1 cellular context compared by ENCODE assay signal in genomic region chr5:73729329-73729728, GRCh38.
TF ChIP-seq lines count a peak whose summit lies in the region.

No MANE protein-coding gene starts in this region.

TF ChIP-seq in HepG2, 621 proteins besides CTCF, POLR2A, EP300 and RAD21 (continued from another document and continues in another):
- TF ChIP-seq JARID2 (CRISPR knock-in tag; IDR thresholded peaks at IDR 0.05; ENCODE audit: insufficient replicate concordance) (no peak), ZNF709 (CRISPR knock-in tag; IDR thresholded peaks at IDR 0.05) (no peak), KLF13 (CRISPR knock-in tag; IDR thresholded peaks at IDR 0.05) (no peak), ZNF331 (CRISPR knock-in tag; IDR thresholded peaks at IDR 0.05) (peak; percentile 70), BRCA1 (CRISPR knock-in tag; IDR thresholded peaks at IDR 0.05) (peak; percentile 67; the same call in 1 of the 2 replicates), ATRX (CRISPR knock-in tag; IDR thresholded peaks at IDR 0.05; ENCODE audit: borderline replicate concordance) (no peak), ZFX (CRISPR knock-in tag; IDR thresholded peaks at IDR 0.05; ENCODE audit: low read depth) (no peak), KDM1A (CRISPR knock-in tag; IDR thresholded peaks at IDR 0.05) (no peak), AHR (CRISPR knock-in tag; IDR thresholded peaks at IDR 0.05) (no peak), ZNF296 (CRISPR knock-in tag; conservative IDR thresholded peaks at IDR 0.05) (no peak), ZNF780A (CRISPR knock-in tag; IDR thresholded peaks at IDR 0.05) (no peak), ZNF7 (CRISPR knock-in tag; IDR thresholded peaks at IDR 0.05) (no peak), ZMAT3 (CRISPR knock-in tag; conservative IDR thresholded peaks at IDR 0.05) (no peak), NR1H2 (CRISPR knock-in tag; IDR thresholded peaks at IDR 0.05; ENCODE audit: borderline replicate concordance, low read depth) (no peak), MLX (CRISPR knock-in tag; IDR thresholded peaks at IDR 0.05) (peak; percentile 59; the same call in 1 of the 2 replicates), ZNF576 (CRISPR knock-in tag; IDR thresholded peaks at IDR 0.05) (no peak), ZNF607 (CRISPR knock-in tag; IDR thresholded peaks at IDR 0.05; ENCODE audit: borderline replicate concordance) (no peak), ZBTB39 (CRISPR knock-in tag; IDR thresholded peaks at IDR 0.05) (no peak), YY1 (IDR thresholded peaks at IDR 0.05; ENCODE audit: insufficient read depth, insufficient replicate concordance, low read depth, low read length) (no peak), ZNF335 (CRISPR knock-in tag; IDR thresholded peaks at IDR 0.05) (no peak), CEBPZ (IDR thresholded peaks at IDR 0.05; ENCODE audit: low read length) (no peak), ZNF766 (CRISPR knock-in tag; IDR thresholded peaks at IDR 0.05; ENCODE audit: borderline replicate concordance) (no peak), MYPOP (CRISPR knock-in tag; IDR thresholded peaks at IDR 0.05) (peak; percentile 40; the same call in 1 of the 2 replicates), ZNF589 (CRISPR knock-in tag; conservative IDR thresholded peaks at IDR 0.05) (no peak), ATF7-NPFF (CRISPR knock-in tag; IDR thresholded peaks at IDR 0.05; ENCODE audit: low read depth) (no peak), RFX3 (CRISPR knock-in tag; IDR thresholded peaks at IDR 0.05) (no peak), BRD4 (CRISPR knock-in tag; IDR thresholded peaks at IDR 0.05) (no peak), ZNF772 (CRISPR knock-in tag; IDR thresholded peaks at IDR 0.05) (0 out of 2 replicates have a peak, but pooled peaks have one; percentile 39), ZFP62 (CRISPR knock-in tag; IDR thresholded peaks at IDR 0.05) (no peak), NCOR1 (IDR thresholded peaks at IDR 0.05; ENCODE audit: borderline replicate concordance, low read length) (peak; percentile 66; the same call in 1 of the 2 replicates), THAP9 (CRISPR knock-in tag; IDR thresholded peaks at IDR 0.05; ENCODE audit: borderline replicate concordance) (no peak), HBP1 (CRISPR knock-in tag; IDR thresholded peaks at IDR 0.05; ENCODE audit: low read depth) (no peak), YEATS2 (CRISPR knock-in tag; IDR thresholded peaks at IDR 0.05; ENCODE audit: borderline replicate concordance) (no peak), IRF2 (CRISPR knock-in tag; IDR thresholded peaks at IDR 0.05) (peak; percentile 59), ZFP82 (CRISPR knock-in tag; IDR thresholded peaks at IDR 0.05; ENCODE audit: borderline replicate concordance) (no peak), POLR2AphosphoS2 (IDR thresholded peaks at IDR 0.05; ENCODE audit: low read depth, low read length) (no peak), ZNF597 (CRISPR knock-in tag; IDR thresholded peaks at IDR 0.05) (no peak), EHMT2 (IDR thresholded peaks at IDR 0.05; ENCODE audit: borderline replicate concordance, low read depth, low read length) (no peak), ATM (IDR thresholded peaks at IDR 0.05; ENCODE audit: borderline replicate concordance) (no peak), ZNF773 (CRISPR knock-in tag; IDR thresholded peaks at IDR 0.05; ENCODE audit: borderline replicate concordance) (no peak), CAMTA2 (CRISPR knock-in tag; IDR thresholded peaks at IDR 0.05; ENCODE audit: borderline replicate concordance) (no peak), ZNF574 (CRISPR knock-in tag; IDR thresholded peaks at IDR 0.05) (no peak), RAD51 (IDR thresholded peaks at IDR 0.05; ENCODE audit: borderline replicate concordance) (no peak), FOXA1 (IDR thresholded peaks at IDR 0.05) (peak; percentile 93), FOXA1 (CRISPR knock-in tag; IDR thresholded peaks at IDR 0.05) (peak; percentile 91), ZNF563 (CRISPR knock-in tag; IDR thresholded peaks at IDR 0.05) (no peak), HOMEZ (CRISPR knock-in tag; IDR thresholded peaks at IDR 0.05; ENCODE audit: low read depth) (peak; percentile 78; the same call in 1 of the 2 replicates), TMF1 (CRISPR knock-in tag; IDR thresholded peaks at IDR 0.05; ENCODE audit: low read depth) (no peak), YEATS4 (CRISPR knock-in tag; IDR thresholded peaks at IDR 0.05; ENCODE audit: borderline replicate concordance) (no peak)
